In the genomic region with DNA sequence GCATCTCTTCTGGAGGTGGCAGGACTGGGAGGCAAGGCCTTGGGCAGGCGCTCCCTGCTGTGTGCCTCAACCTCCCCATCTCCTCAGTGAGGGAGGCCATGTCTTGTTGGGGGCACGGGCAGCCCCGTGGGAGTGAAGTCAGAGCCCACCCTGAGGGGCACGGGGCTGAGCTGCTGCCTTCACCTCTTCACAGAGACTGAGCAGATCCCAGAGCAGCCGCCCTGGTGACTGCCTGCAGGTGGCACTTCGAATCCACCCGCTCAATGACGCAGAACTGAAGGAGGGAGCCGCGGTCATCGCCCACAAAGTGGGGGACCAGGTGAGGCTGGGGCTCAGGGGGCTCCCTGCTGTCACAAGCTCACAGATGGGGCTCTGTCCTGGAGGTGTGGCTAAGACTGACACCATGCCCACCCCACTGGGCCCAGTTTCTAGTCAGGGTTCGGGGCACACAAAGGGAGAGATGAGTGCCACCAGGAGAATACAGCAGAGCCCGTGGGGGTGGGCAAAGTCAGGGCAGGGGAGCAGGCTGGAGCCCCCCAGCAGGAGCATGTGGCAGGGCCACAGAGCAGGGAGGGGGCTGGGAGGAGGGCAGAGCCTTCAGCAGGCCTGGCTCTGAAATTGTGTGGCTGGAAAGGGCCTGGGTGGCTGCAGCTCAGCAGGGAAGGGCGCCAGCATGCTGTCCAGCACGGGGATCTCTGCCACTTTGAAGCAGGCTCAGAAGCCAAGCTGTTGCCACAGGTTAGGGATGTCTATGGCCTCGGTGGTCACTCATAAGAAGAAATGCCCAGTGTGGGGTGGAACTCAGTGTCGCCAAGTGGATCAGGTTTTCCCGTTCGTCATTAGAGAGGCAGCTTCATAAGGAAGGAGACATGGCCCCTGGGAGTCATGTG, we compare ENCODE assay signal across 14 cellular contexts. TPM values are rescaled to one million over a fixed set of nuclear protein-coding genes. Genes with fewer than 3 reads are reported as not detected.
DNase-seq lines count a peak whose midpoint lies in the region; ATAC-seq, FAIRE-seq and TF ChIP-seq lines count a peak whose summit lies in the region.
"Had no signal": no experiment of that assay in that cellular context is flagged by ENCODE, and none has a peak within 500 bp of the region (broad histone marks: within the 10 kb centered on the region; RNA-seq: fewer than 3 reads in every experiment).

No MANE protein-coding gene starts in this region.

- no peaks in the 10 kb centered on the region for H3K27me3 ChIP-seq in HepG2 (ENCODE audit: control insufficient read depth in 1 of 2, insufficient read depth in 2 of 2, low read length in 2 of 2)
- H3K27me3 ChIP-seq in right lobe of liver, result no peaks in the 10 kb centered on the region
- H3K27me3 ChIP-seq in foreskin keratinocyte, result no peaks in the 10 kb centered on the region
- H3K27me3 ChIP-seq: transverse colon had no signal

- no peak overlapping the region for H3K4me2 ChIP-seq in HepG2 (ENCODE audit: low read depth, low read length)

- TF ChIP-seq POLR2A in HepG2 (IDR thresholded peaks at IDR 0.05; ENCODE audit: insufficient read depth in 1 of 2, low read depth in 2 of 2, low read length in 2 of 2) (no peak), right lobe of liver (IDR thresholded peaks at IDR 0.05) (no peak)

- intact Hi-C loops in HepG2 (cut with micrococcal nuclease; ENCODE audit: unreplicated experiment), result loop anchor here (1.0 kb wide), 1 partner anchor 47 kb away; no protein-coding TSS in a partner anchor
- intact Hi-C loops in right lobe of liver (cut with DNase I), result no loop called here

- DNase-seq in HepG2 (ENCODE audit: low spot score) (no peak), right lobe of liver (no peak), RWPE1 (ENCODE audit: low spot score) (no peak), foreskin keratinocyte (no peak), ACHN (no peak), activated T-cell treated with anti-CD3 and anti-CD28 coated beads for 4 hours (no peak), GOT3 (lab: John Stamatoyannopoulos, UW) (no peak)
- DNase-seq: activated naive CD8-positive, alpha-beta T cell treated with anti-CD3 and anti-CD28 coated beads for 36 hours; cortex of kidney; NCI-H1417; SHP77; transverse colon had no signal

- H3K9ac ChIP-seq in HepG2 (ENCODE audit: insufficient read depth, low read depth, low read length), result no peak overlapping the region

- no TSS peak for BruUV-seq in HepG2 (replicated peaks; lab: Mats Ljungman, UMichigan)

- no peak overlapping the region for H3K27ac ChIP-seq in HepG2 (ENCODE audit: extremely low read length, insufficient read depth, low read length)
- no peak overlapping the region for H3K27ac ChIP-seq in right lobe of liver
- peak overlapping the region; percentile 49 for H3K27ac ChIP-seq in RWPE1
- no peak overlapping the region for H3K27ac ChIP-seq in foreskin keratinocyte
- H3K27ac ChIP-seq: transverse colon had no signal

- POLR2A ChIA-PET in HepG2 (lab: Yijun Ruan, JAX) (no interaction called here), RWPE1 (lab: Yijun Ruan, JAX; ENCODE audit: low non-redundant PET) (interaction anchor here (0.5 kb wide), 1 partner anchor 228 kb away, joined by 4 read pairs; no protein-coding TSS in a partner anchor)

- TF ChIP-seq CTCF in HepG2 (CRISPR knock-in tag; IDR thresholded peaks at IDR 0.05), result peak; percentile 53
- no peak for TF ChIP-seq CTCF in right lobe of liver (IDR thresholded peaks at IDR 0.05)
- TF ChIP-seq CTCF in RWPE1 (conservative IDR thresholded peaks at IDR 0.05; ENCODE audit: low read depth), result no peak
- TF ChIP-seq CTCF in foreskin keratinocyte (conservative IDR thresholded peaks at IDR 0.05), result peak; percentile 29

- no peak for TF ChIP-seq RAD21 in HepG2 (CRISPR knock-in tag; IDR thresholded peaks at IDR 0.05)

- TF ChIP-seq EP300 in HepG2 (IDR thresholded peaks at IDR 0.05; ENCODE audit: low read depth in 2 of 2, low read length in 2 of 2) (no peak), HepG2 (CRISPR knock-in tag; IDR thresholded peaks at IDR 0.05; ENCODE audit: borderline replicate concordance) (no peak)

- WGBS in HepG2 (ENCODE audit: low lambda C conversion rate), result 93% methylated on average over 15 of the region's 19 CpGs
- 76% methylated on average over 4 of the region's 19 CpGs for WGBS in right lobe of liver (ENCODE audit: insufficient coverage, low coverage, low lambda C conversion rate, missing lambda C conversion rate)

- in situ Hi-C loops in HepG2 (cut with HindIII; ENCODE audit: extremely low pct_ligation_motif_present, low pct_unique_long_range_greater_than_20kb), result loop anchor here (10.0 kb wide), 1 partner anchor 50 kb away; no protein-coding TSS in a partner anchor
- in situ Hi-C loops in ACHN (cut with HindIII; ENCODE audit: low pct_ligation_motif_present, low pct_unique_long_range_greater_than_20kb, low sequenced_read_pairs), result no loop called here

- H3K4me3 ChIP-seq in HepG2 (replicated peaks in 1 of 3; ENCODE audit: insufficient read depth in 1 of 3, low read depth in 2 of 3, low read length in 3 of 3), result no peak overlapping the region
- no peak overlapping the region for H3K4me3 ChIP-seq in right lobe of liver
- H3K4me3 ChIP-seq: transverse colon had no signal

- ATAC-seq in HepG2 (peak; percentile 28), right lobe of liver (no peak), foreskin keratinocyte (no peak), GM18502 (IDR thresholded peaks at IDR 0.05; ENCODE audit: poor library complexity, unreplicated experiment) (no peak)

- peaks cover 9 to 31% of the 10 kb centered on the region in 2 experiments for H3K36me3 ChIP-seq in HepG2 (replicated peaks in 1 of 2; ENCODE audit: control insufficient read depth in 1 of 2, insufficient read depth in 2 of 2, low read length in 2 of 2)
- peaks cover 0 to 18% (median 9%) of the 10 kb centered on the region in 4 donors for H3K36me3 ChIP-seq in right lobe of liver

- no peaks in the 10 kb centered on the region for H4K20me1 ChIP-seq in HepG2 (ENCODE audit: insufficient read depth, low read length)

- H3K79me2 ChIP-seq in HepG2 (ENCODE audit: insufficient read depth, low read length), result no peaks in the 10 kb centered on the region

- CTCF ChIA-PET in HepG2 (lab: Yijun Ruan, JAX; ENCODE audit: low intra/inter-chr PET ratio, low total read pairs), result no interaction called here
- CTCF ChIA-PET in RWPE1 (lab: Yijun Ruan, JAX), result interaction anchor here (0.6 to 1.0 kb wide), 6 partner anchors 31 to 997 kb away, joined by 3 to 11 read pairs (median 4); no protein-coding TSS in a partner anchor

- no peaks in the 10 kb centered on the region for H3K9me3 ChIP-seq in HepG2 (ENCODE audit: low read length)
- no peaks in the 10 kb centered on the region for H3K9me3 ChIP-seq in right lobe of liver
- H3K9me3 ChIP-seq: transverse colon had no signal

- no peak overlapping the region for H2AFZ ChIP-seq in HepG2 (ENCODE audit: low read length)

- 0 out of 2 replicates have a peak, but pooled peaks cover 8% of the 10 kb centered on the region for H3K4me1 ChIP-seq in HepG2 (ENCODE audit: insufficient read depth, low read length)
- H3K4me1 ChIP-seq in right lobe of liver, result no peaks in the 10 kb centered on the region
- no peaks in the 10 kb centered on the region for H3K4me1 ChIP-seq in foreskin keratinocyte
- H3K4me1 ChIP-seq: transverse colon had no signal

- no peak for FAIRE-seq in HepG2 (lab: Jason Lieb, UNC)
- FAIRE-seq: TTC549 had no signal

RNA-seq across cellular contexts. Expression of a gene that starts 18.8 kb away (rescaled TPM):
- 3.7 and 6.4 TPM in 2 replicates for total RNA-seq in HepG2 (2016; rRNA removed; fragmentation: Illumina TruSeq; extraction: Trizol)
- total RNA-seq in HepG2 (2016; cell fraction: cytosol; rRNA removed; fragmentation: Illumina TruSeq; extraction: Trizol; ENCODE audit: low read depth), result 1.4 and 1.5 TPM in 2 replicates
- 3.5 and 6.3 TPM in 2 replicates for total RNA-seq in HepG2 (2016; cell fraction: insoluble cytoplasmic fraction; rRNA removed; fragmentation: Illumina TruSeq; extraction: Trizol)
- total RNA-seq in HepG2 (2016; cell fraction: membrane; rRNA removed; fragmentation: Illumina TruSeq; extraction: Trizol), result 3.9 and 4.8 TPM in 2 replicates
- 5.8 and 6.9 TPM in 2 replicates for total RNA-seq in HepG2 (2016; cell fraction: nucleus; rRNA removed; fragmentation: Illumina TruSeq; extraction: Trizol)
- polyA plus RNA-seq in HepG2 (2011; rRNA removed), result 15.8 and 17.0 TPM in 2 replicates
- 14.4 and 28.9 TPM in 2 replicates for polyA plus RNA-seq in HepG2 (2011; cell fraction: cytosol; rRNA removed)
- polyA plus RNA-seq in HepG2 (2011; cell fraction: nucleus; rRNA removed), result 16.3 and 21.2 TPM in 2 replicates
- polyA plus RNA-seq in HepG2 (2012), result 8.1 and 11.8 TPM in 2 replicates
- 3.3 and 4.7 TPM in 2 replicates for polyA plus RNA-seq in HepG2 (2016; cell fraction: cytosol; fragmentation: Illumina TruSeq; extraction: Trizol; ENCODE audit: low read depth)
- polyA plus RNA-seq in HepG2 (2016; cell fraction: insoluble cytoplasmic fraction; fragmentation: Illumina TruSeq; extraction: Trizol; ENCODE audit: low read depth), result 5.7 and 8.1 TPM in 2 replicates
- 5.6 and 6.2 TPM in 2 replicates for polyA plus RNA-seq in HepG2 (2016; cell fraction: membrane; fragmentation: Illumina TruSeq; extraction: Trizol; ENCODE audit: low read depth)
- polyA plus RNA-seq in HepG2 (2016; cell fraction: nucleus; fragmentation: Illumina TruSeq; extraction: Trizol; ENCODE audit: insufficient read depth, low read depth), result 21.2 and 23.6 TPM in 2 replicates
- polyA minus RNA-seq in HepG2 (2011; rRNA and poly(A)+ RNA removed; ENCODE audit: low replicate concordance), result 12.0 and 35.8 TPM in 2 replicates
- polyA minus RNA-seq in HepG2 (2011; cell fraction: cytosol; rRNA and poly(A)+ RNA removed), result 12.9 and 20.5 TPM in 2 replicates
- polyA minus RNA-seq in HepG2 (2011; cell fraction: nucleus; rRNA and poly(A)+ RNA removed), result 5.7 TPM in 2 replicates
- total RNA-seq in right lobe of liver, result 1 to 10 TPM; 3.0 to 7.9 (median 5.7) TPM
- 6.1 and 7.5 TPM in 2 replicates for total RNA-seq in foreskin keratinocyte
- 10.2 and 10.7 TPM in 2 replicates for polyA plus RNA-seq in foreskin keratinocyte

RNA-seq across cellular contexts. Expression of a gene that starts 30.0 kb away (rescaled TPM):
- total RNA-seq in HepG2 (2016; rRNA removed; fragmentation: Illumina TruSeq; extraction: Trizol) (241 and 244 TPM in 2 replicates), right lobe of liver (10 to 100 TPM; 61.6 to 93.3 (median 68.3) TPM), foreskin keratinocyte (215 and 219 TPM in 2 replicates)
- 49.6 and 52.0 TPM in 2 replicates for total RNA-seq in HepG2 (2016; cell fraction: cytosol; rRNA removed; fragmentation: Illumina TruSeq; extraction: Trizol; ENCODE audit: low read depth)
- 219 and 236 TPM in 2 replicates for total RNA-seq in HepG2 (2016; cell fraction: insoluble cytoplasmic fraction; rRNA removed; fragmentation: Illumina TruSeq; extraction: Trizol)
- total RNA-seq in HepG2 (2016; cell fraction: membrane; rRNA removed; fragmentation: Illumina TruSeq; extraction: Trizol), result 63.0 and 67.9 TPM in 2 replicates
- 134 and 151 TPM in 2 replicates for total RNA-seq in HepG2 (2016; cell fraction: nucleus; rRNA removed; fragmentation: Illumina TruSeq; extraction: Trizol)
- polyA plus RNA-seq in HepG2 (2011; rRNA removed) (91.2 and 92.2 TPM in 2 replicates), foreskin keratinocyte (151 and 158 TPM in 2 replicates)
- polyA plus RNA-seq in HepG2 (2011; cell fraction: cytosol; rRNA removed), result 70.3 and 78.7 TPM in 2 replicates
- 243 and 250 TPM in 2 replicates for polyA plus RNA-seq in HepG2 (2011; cell fraction: nucleus; rRNA removed)
- polyA plus RNA-seq in HepG2 (2012), result 151 and 176 TPM in 2 replicates
- polyA plus RNA-seq in HepG2 (2016; cell fraction: cytosol; fragmentation: Illumina TruSeq; extraction: Trizol; ENCODE audit: low read depth), result 11.2 and 14.3 TPM in 2 replicates
- polyA plus RNA-seq in HepG2 (2016; cell fraction: insoluble cytoplasmic fraction; fragmentation: Illumina TruSeq; extraction: Trizol; ENCODE audit: low read depth), result 177 and 198 TPM in 2 replicates
- 27.4 and 32.0 TPM in 2 replicates for polyA plus RNA-seq in HepG2 (2016; cell fraction: membrane; fragmentation: Illumina TruSeq; extraction: Trizol; ENCODE audit: low read depth)
- 244 and 264 TPM in 2 replicates for polyA plus RNA-seq in HepG2 (2016; cell fraction: nucleus; fragmentation: Illumina TruSeq; extraction: Trizol; ENCODE audit: insufficient read depth, low read depth)
- 152 and 244 TPM in 2 replicates for polyA minus RNA-seq in HepG2 (2011; rRNA and poly(A)+ RNA removed; ENCODE audit: low replicate concordance)
- polyA minus RNA-seq in HepG2 (2011; cell fraction: cytosol; rRNA and poly(A)+ RNA removed), result 100 and 101 TPM in 2 replicates
- 124 and 130 TPM in 2 replicates for polyA minus RNA-seq in HepG2 (2011; cell fraction: nucleus; rRNA and poly(A)+ RNA removed)

Comparison
In these comparisons a context has a peak if more than half of its experiments do, and no peak if none do; other contexts are left out.
1. CTCF ChIP-seq: peak in HepG2 (single experiment) and foreskin keratinocyte (single experiment); none in right lobe of liver (0 of 4) and RWPE1 (single experiment).